In genomic region chr9:82488702-82489578, GRCh38 we compare ENCODE assay signal across 8 cellular contexts.
A peak's percentile ranks its signal among the peaks of the same experiment; 100 is the strongest.
DNase-seq lines count a peak whose midpoint lies in the region; ATAC-seq, FAIRE-seq and TF ChIP-seq lines count a peak whose summit lies in the region.

No MANE protein-coding gene starts in this region.

- H3K27ac ChIP-seq in epithelial cell of prostate = peak overlapping the region; percentile 15

- peaks cover 32% of the 10 kb centered on the region for H3K4me1 Mint-ChIP-seq in neural crest cell
- no peaks in the 10 kb centered on the region for H3K4me1 Mint-ChIP-seq in activated CD8-positive, alpha-beta T cell treated with anti-CD3 and anti-CD28 coated beads for 36 hours (ENCODE audit: low read depth)

- no peak for ATAC-seq in HG03432 (IDR thresholded peaks at IDR 0.05; ENCODE audit: unreplicated experiment)
- ATAC-seq in activated CD8-positive, alpha-beta T cell treated with anti-CD3 and anti-CD28 coated beads for 36 hours = no peak

- FAIRE-seq in GM19239 (lab: Jason Lieb, UNC) = no peak

- intact Hi-C loops in activated CD8-positive, alpha-beta T cell treated with anti-CD3 and anti-CD28 coated beads for 36 hours (cut with micrococcal nuclease) = no loop called here

- CTCF ChIA-PET in activated CD8-positive, alpha-beta T cell treated with anti-CD3 and anti-CD28 coated beads for 36 hours (lab: Charles Lee) = no interaction called here

- DNase-seq in AG09319 (ENCODE audit: extremely low read depth, low read depth) (peak; percentile 98), NCI-H2196 treated with DMSO at 0.1 percent for 48 hours (lab: John Stamatoyannopoulos, UW; ENCODE audit: unreplicated experiment) (peak; percentile 82), epithelial cell of prostate (ENCODE audit: low read depth, low spot score) (peak; percentile 22), neural crest cell (ENCODE audit: low read depth, low spot score) (no peak), GM19239 (ENCODE audit: insufficient read length, low spot score) (no peak)
- no peak for DNase-seq in activated CD8-positive, alpha-beta T cell treated with anti-CD3 and anti-CD28 coated beads for 36 hours
- no peak for DNase-seq in stimulated activated CD4-positive, alpha-beta T cell treated with anti-CD3 and anti-CD28 coated beads, Interleukin-12 subunit alpha, Interleukin-12 subunit beta, amount 100 ng/mL, for 4 hours

- no peaks in the 10 kb centered on the region for H3K36me3 Mint-ChIP-seq in neural crest cell (ENCODE audit: low read depth)
- H3K36me3 Mint-ChIP-seq in activated CD8-positive, alpha-beta T cell treated with anti-CD3 and anti-CD28 coated beads for 36 hours (ENCODE audit: low read depth) = no peaks in the 10 kb centered on the region

- peak overlapping the region; percentile 59 for H3K27ac Mint-ChIP-seq in neural crest cell (ENCODE audit: unreplicated experiment)
- H3K27ac Mint-ChIP-seq in activated CD8-positive, alpha-beta T cell treated with anti-CD3 and anti-CD28 coated beads for 36 hours = no peak overlapping the region

- no peak for TF ChIP-seq CTCF in AG09319 (IDR thresholded peaks at IDR 0.05; ENCODE audit: low read depth, low read length)
- TF ChIP-seq CTCF in neural crest cell (conservative IDR thresholded peaks at IDR 0.05) = no peak
- TF ChIP-seq CTCF in activated CD8-positive, alpha-beta T cell treated with anti-CD3 and anti-CD28 coated beads for 36 hours (IDR thresholded peaks at IDR 0.05) = no peak

- H3K4me3 Mint-ChIP-seq in neural crest cell = no peak overlapping the region
- H3K4me3 Mint-ChIP-seq in activated CD8-positive, alpha-beta T cell treated with anti-CD3 and anti-CD28 coated beads for 36 hours = no peak overlapping the region

- no peaks in the 10 kb centered on the region for H3K27me3 Mint-ChIP-seq in neural crest cell (ENCODE audit: low read depth)
- no peaks in the 10 kb centered on the region for H3K27me3 Mint-ChIP-seq in activated CD8-positive, alpha-beta T cell treated with anti-CD3 and anti-CD28 coated beads for 36 hours

- H3K9me3 Mint-ChIP-seq in neural crest cell = no peaks in the 10 kb centered on the region
- H3K9me3 Mint-ChIP-seq in activated CD8-positive, alpha-beta T cell treated with anti-CD3 and anti-CD28 coated beads for 36 hours = peaks cover 3% of the 10 kb centered on the region

- POLR2A ChIA-PET in activated CD8-positive, alpha-beta T cell treated with anti-CD3 and anti-CD28 coated beads for 36 hours (lab: Charles Lee) = no interaction called here

Comparison
In these comparisons a context has a peak if more than half of its experiments do, and no peak if none do; other contexts are left out.
1. DNase-seq: peak in AG09319 (single experiment), NCI-H2196 treated with DMSO at 0.1 percent for 48 hours (single experiment) and epithelial cell of prostate (single experiment); none in neural crest cell (single experiment), activated CD8-positive, alpha-beta T cell treated with anti-CD3 and anti-CD28 coated beads for 36 hours (single experiment), stimulated activated CD4-positive, alpha-beta T cell treated with anti-CD3 and anti-CD28 coated beads, Interleukin-12 subunit alpha, Interleukin-12 subunit beta, amount 100 ng/mL, for 4 hours (single experiment) and GM19239 (single experiment).